Comparison of ENCODE assay signal across 14 cellular contexts in the genomic region with DNA sequence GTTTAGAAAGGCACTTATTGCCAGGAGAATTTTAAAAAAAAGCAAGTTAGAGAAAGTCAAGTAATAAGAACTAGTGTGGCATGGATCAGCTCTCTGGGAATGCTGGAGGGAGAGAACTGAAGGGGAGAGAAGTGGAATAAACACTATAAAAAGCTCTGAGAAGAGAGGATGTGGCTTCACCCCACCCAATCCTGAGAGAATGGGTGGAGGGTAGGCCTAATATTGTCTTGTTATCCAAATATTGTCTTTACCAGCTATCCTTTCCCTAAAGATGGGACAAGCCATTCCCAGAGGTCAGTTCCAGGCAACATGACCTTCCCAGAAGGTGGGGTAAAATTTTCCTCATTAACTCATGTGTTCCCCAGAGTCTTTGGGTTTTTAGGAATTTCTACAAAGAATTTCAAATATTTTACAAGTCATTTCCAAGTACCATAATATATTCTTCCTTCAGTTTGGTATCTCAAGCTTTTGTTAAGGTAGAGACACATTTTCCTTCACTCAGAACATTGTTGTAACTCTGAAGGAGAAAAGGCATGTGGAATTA.
"Had no signal": no experiment of that assay in that cellular context is flagged by ENCODE, and none has a peak within 500 bp of the region (broad histone marks: within the 10 kb centered on the region; RNA-seq: fewer than 3 reads in every experiment).

No MANE protein-coding gene starts in this region.

- H3K9me3 Mint-ChIP-seq: activated T-helper 17 cell treated with anti-CD3 and anti-CD28 coated beads, Interleukin-2, amount 50 U/mL, for 72 hours had no signal

- H3K4me1 Mint-ChIP-seq: activated CD4-positive, alpha-beta T cell treated with anti-CD3 and anti-CD28 coated beads for 36 hours; activated T-helper 17 cell treated with anti-CD3 and anti-CD28 coated beads, Interleukin-2, amount 50 U/mL, for 72 hours had no signal

- H3K27ac Mint-ChIP-seq: activated CD4-positive, alpha-beta T cell treated with anti-CD3 and anti-CD28 coated beads for 36 hours; activated CD8-positive, alpha-beta T cell treated with anti-CD3 and anti-CD28 coated beads for 36 hours; activated T-helper 17 cell treated with anti-CD3 and anti-CD28 coated beads, Interleukin-2, amount 50 U/mL, for 72 hours had no signal

- H3K27me3 ChIP-seq: adrenal gland, body of pancreas, transverse colon had no signal

- H3K36me3 ChIP-seq: adrenal gland, transverse colon had no signal

- H3K27me3 Mint-ChIP-seq: activated T-helper 17 cell treated with anti-CD3 and anti-CD28 coated beads, Interleukin-2, amount 50 U/mL, for 72 hours had no signal

- ATAC-seq: activated CD4-positive, alpha-beta T cell treated with anti-CD3 and anti-CD28 coated beads for 36 hours; activated CD8-positive, alpha-beta T cell treated with anti-CD3 and anti-CD28 coated beads for 36 hours; activated T-helper 17 cell treated with anti-CD3 and anti-CD28 coated beads, Interleukin-2, amount 50 U/mL, for 72 hours; body of pancreas had no signal

- H3K4me3 ChIP-seq: adrenal gland, body of pancreas, transverse colon had no signal

- H3K27ac ChIP-seq: adrenal gland, body of pancreas, parathyroid adenoma, transverse colon, VCaP had no signal

- H3K9me3 ChIP-seq: transverse colon had no signal

- DNase-seq: activated CD4-positive, alpha-beta T cell treated with anti-CD3 and anti-CD28 coated beads for 36 hours; activated CD8-positive, alpha-beta T cell treated with anti-CD3 and anti-CD28 coated beads for 36 hours; activated naive CD4-positive, alpha-beta T cell treated with anti-CD3 and anti-CD28 coated beads, Interleukin-2, amount 50 U/mL, for 16 hours; adrenal gland; body of pancreas; central memory CD4-positive, alpha-beta T cell; erythroblast; foreskin fibroblast; mammary epithelial cell; small intestine; transverse colon had no signal

- H3K4me3 Mint-ChIP-seq: activated CD4-positive, alpha-beta T cell treated with anti-CD3 and anti-CD28 coated beads for 36 hours; activated CD8-positive, alpha-beta T cell treated with anti-CD3 and anti-CD28 coated beads for 36 hours; activated T-helper 17 cell treated with anti-CD3 and anti-CD28 coated beads, Interleukin-2, amount 50 U/mL, for 72 hours had no signal

- H3K4me1 ChIP-seq: body of pancreas, parathyroid adenoma had no signal
